In the genomic region with DNA sequence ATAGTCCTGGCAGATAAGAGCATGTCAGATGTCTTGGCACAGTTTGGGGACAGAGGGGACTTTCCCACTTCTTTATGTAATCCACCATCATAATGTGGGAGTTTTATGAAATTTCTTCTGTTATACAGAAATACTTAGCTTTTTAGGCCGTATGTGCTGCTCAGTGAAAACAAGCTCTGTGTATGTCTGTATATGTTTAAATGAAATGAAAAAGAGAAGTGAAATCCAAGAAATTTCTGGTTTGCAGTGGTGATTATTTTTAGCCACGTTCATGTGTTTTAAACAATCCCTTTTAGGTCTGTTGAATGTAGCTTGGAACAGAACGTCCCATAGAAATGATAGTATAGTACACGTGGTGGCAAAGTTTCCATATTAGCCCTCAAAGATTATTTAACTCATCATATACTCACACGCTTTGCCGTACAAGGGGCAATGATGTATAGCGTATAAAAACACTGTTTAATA, we compare ENCODE assay signal across 9 cellular contexts. TPM values are rescaled to one million over a fixed set of nuclear protein-coding genes. Genes with fewer than 3 reads are reported as not detected.
DNase-seq lines count a peak whose midpoint lies in the region; ATAC-seq and TF ChIP-seq lines count a peak whose summit lies in the region.
"Had no signal": no experiment of that assay in that cellular context is flagged by ENCODE, and none has a peak within 500 bp of the region (broad histone marks: within the 10 kb centered on the region; RNA-seq: fewer than 3 reads in every experiment).

No MANE protein-coding gene starts in this region.

- no peak for TF ChIP-seq EP300 in esophagus muscularis mucosa (IDR thresholded peaks at IDR 0.05)

- no peak for TF ChIP-seq CTCF in GM06990 (IDR thresholded peaks at IDR 0.05; ENCODE audit: insufficient read depth, low read length, poor library complexity, severe bottlenecking)
- no peak for TF ChIP-seq CTCF in GM20000 (IDR thresholded peaks at IDR 0.05; ENCODE audit: extremely low read depth, missing control alignments)
- TF ChIP-seq CTCF in esophagus muscularis mucosa (IDR thresholded peaks at IDR 0.05) = no peak

- H3K4me3 ChIP-seq in GM06990 (replicated peaks; ENCODE audit: low read depth, low read length) (no peak overlapping the region), esophagus muscularis mucosa (peak overlapping the region in 3 of 4 donors; percentile 9 to 17 (median 15))
- H3K4me3 ChIP-seq: upper lobe of left lung had no signal

- DNase-seq in GM06990 (ENCODE audit: extremely low read depth, insufficient read length) = peak; percentile 71
- peak; percentile 29 for DNase-seq in GM20000 (ENCODE audit: low spot score)
- DNase-seq in esophagus muscularis mucosa (ENCODE audit: extremely low spot score) = no peak
- no peak for DNase-seq in globus pallidus (ENCODE audit: low spot score)
- no peak for DNase-seq in retina
- DNase-seq in activated CD4-positive, alpha-beta T cell treated with anti-CD3 and anti-CD28 coated beads, Interleukin-2, amount 50 U/mL, for 1 hour = no peak
- no peak for DNase-seq in hypothalamus (lab: John Stamatoyannopoulos, UW)
- DNase-seq: upper lobe of left lung had no signal

- peaks cover 89 to 100% (median 100%) of the 10 kb centered on the region in 4 donors for H3K4me1 ChIP-seq in esophagus muscularis mucosa

- H3K9me3 ChIP-seq in esophagus muscularis mucosa = no peaks in the 10 kb centered on the region
- H3K9me3 ChIP-seq: upper lobe of left lung had no signal

- H3K36me3 ChIP-seq in GM06990 (ENCODE audit: control insufficient read depth, insufficient read depth, low read length) (no peaks in the 10 kb centered on the region), esophagus muscularis mucosa (no peaks in the 10 kb centered on the region)
- H3K36me3 ChIP-seq: upper lobe of left lung had no signal

- no peak for TF ChIP-seq POLR2A in esophagus muscularis mucosa (IDR thresholded peaks at IDR 0.05; ENCODE audit: low read depth)

- peak overlapping the region; percentile 75 to 84 (median 82) for H3K27ac ChIP-seq in esophagus muscularis mucosa (replicated peaks in 1 of 4)

- H3K27me3 ChIP-seq in GM06990 (replicated peaks; ENCODE audit: control insufficient read depth, insufficient read depth, low read length) (no peaks in the 10 kb centered on the region), esophagus muscularis mucosa (no peaks in the 10 kb centered on the region)
- H3K27me3 ChIP-seq: upper lobe of left lung had no signal

- intact Hi-C loops in esophagus muscularis mucosa (cut with DNase I) = loop anchor here (5.0 kb wide), 1 partner anchor 35 kb away; no protein-coding TSS in a partner anchor

- WGBS in esophagus muscularis mucosa = 32% methylated on average over 7 of the region's 7 CpGs

- ATAC-seq in HG03342 (IDR thresholded peaks at IDR 0.05; ENCODE audit: unreplicated experiment) = peak; percentile 57

RNA-seq across cellular contexts. Expression of a gene that starts 41.0 kb away (rescaled TPM):
- total RNA-seq in esophagus muscularis mucosa = 100 to 1,000 TPM in 2 of 4 donors, 10 to 100 TPM in 2; 73.5 to 117 (median 98.8) TPM

Comparison
In these comparisons a context has a peak if more than half of its experiments do, and no peak if none do; other contexts are left out.
1. DNase-seq: peak in GM06990 (single experiment) and GM20000 (single experiment); none in esophagus muscularis mucosa (single experiment), globus pallidus (single experiment), retina (single experiment), activated CD4-positive, alpha-beta T cell treated with anti-CD3 and anti-CD28 coated beads, Interleukin-2, amount 50 U/mL, for 1 hour (single experiment) and hypothalamus (0 of 51).